18 cellular contexts compared by ENCODE assay signal in genomic region chr11:70343631-70344030, GRCh38. TPM values are rescaled to one million over a fixed set of nuclear protein-coding genes. Genes with fewer than 3 reads are reported as not detected.
"Had no signal": no experiment of that assay in that cellular context is flagged by ENCODE, and none has a peak within 500 bp of the region (broad histone marks: within the 10 kb centered on the region; RNA-seq: fewer than 3 reads in every experiment).

No MANE protein-coding gene starts in this region.

- ATAC-seq: activated CD4-positive, alpha-beta T cell treated with anti-CD3 and anti-CD28 coated beads for 36 hours; activated CD8-positive, alpha-beta memory T cell treated with anti-CD3 and anti-CD28 coated beads, Interleukin-2, amount 10 ng/mL, durations not matched to agents 7 days and 5 days; activated T-helper 17 cell treated with anti-CD3 and anti-CD28 coated beads, Interleukin-2, amount 50 U/mL, for 72 hours; body of pancreas; naive thymus-derived CD8-positive, alpha-beta T cell; T-cell; WTC11 had no signal

- H3K27ac Mint-ChIP-seq: activated CD4-positive, alpha-beta memory T cell treated with anti-CD3 and anti-CD28 coated beads for 36 hours; activated CD4-positive, alpha-beta T cell treated with anti-CD3 and anti-CD28 coated beads for 36 hours; activated CD8-positive, alpha-beta memory T cell treated with anti-CD3 and anti-CD28 coated beads, Interleukin-2, amount 10 ng/mL, durations not matched to agents 7 days and 5 days; activated T-helper 17 cell treated with anti-CD3 and anti-CD28 coated beads, Interleukin-2, amount 50 U/mL, for 72 hours; naive thymus-derived CD8-positive, alpha-beta T cell; T-cell; WTC11 had no signal

- DNase-seq: activated CD4-positive, alpha-beta memory T cell treated with anti-CD3 and anti-CD28 coated beads for 36 hours; activated CD4-positive, alpha-beta T cell treated with anti-CD3 and anti-CD28 coated beads for 36 hours; activated CD8-positive, alpha-beta memory T cell treated with anti-CD3 and anti-CD28 coated beads, Interleukin-2, amount 10 ng/mL, durations not matched to agents 7 days and 5 days; activated naive CD4-positive, alpha-beta T cell; activated T-cell treated with anti-CD3 and anti-CD28 coated beads, Interleukin-2, amount 50 U/mL, for 1 hour; body of pancreas; caudate nucleus; erythroblast; head of caudate nucleus; mesendoderm; naive thymus-derived CD8-positive, alpha-beta T cell; stimulated activated CD4-positive, alpha-beta T cell treated with anti-CD3 and anti-CD28 coated beads, Interleukin-12 subunit alpha, Interleukin-12 subunit beta, amount 100 ng/mL, for 4 hours; stimulated activated CD4-positive, alpha-beta T cell treated with anti-CD3 and anti-CD28 coated beads, Interleukin-1b, Interleukin-23, amount 100 ng/mL, for 48 hours; stimulated activated CD8-positive, alpha-beta memory T cell treated with anti-CD3 and anti-CD28 coated beads, Interleukin-4, amount 100 ng/mL, for 48 hours; stimulated activated naive CD4-positive, alpha-beta T cell; T-cell had no signal

- H3K9me3 Mint-ChIP-seq: activated CD4-positive, alpha-beta memory T cell treated with anti-CD3 and anti-CD28 coated beads for 36 hours; activated T-helper 17 cell treated with anti-CD3 and anti-CD28 coated beads, Interleukin-2, amount 50 U/mL, for 72 hours; naive thymus-derived CD8-positive, alpha-beta T cell; T-cell; WTC11 had no signal

RNA-seq across cellular contexts. Expression of gene CTTN, which starts 54.7 kb away (rescaled TPM):
- polyA plus RNA-seq: naive thymus-derived CD8-positive, alpha-beta T cell had no signal
